In the genomic region with DNA sequence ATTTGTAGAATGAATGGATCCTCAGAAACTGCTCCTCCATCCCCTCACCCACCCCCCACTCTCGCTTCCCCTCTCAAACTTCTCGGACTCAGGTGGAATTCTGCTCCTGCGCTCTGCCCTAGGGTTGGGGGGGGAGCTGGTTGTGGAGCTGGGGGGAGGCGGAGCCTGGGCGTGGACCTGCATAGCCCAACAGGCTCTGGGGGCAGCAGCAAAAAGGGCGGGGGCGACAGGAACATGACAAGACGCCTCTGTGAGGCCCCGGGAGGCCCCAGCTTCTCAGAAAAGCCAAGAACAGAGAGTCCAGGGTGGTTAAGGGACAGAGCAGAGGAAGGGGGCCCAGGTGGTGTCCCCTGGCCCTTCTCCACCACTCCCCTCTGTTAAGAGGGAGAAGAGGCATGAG, we compare ENCODE assay signal across 6 cellular contexts. TPM values are rescaled to one million over a fixed set of nuclear protein-coding genes. Genes with fewer than 3 reads are reported as not detected.
A peak's percentile ranks its signal among the peaks of the same experiment; 100 is the strongest.
DNase-seq lines count a peak whose midpoint lies in the region; ATAC-seq and TF ChIP-seq lines count a peak whose summit lies in the region.

No MANE protein-coding gene starts in this region.

- H3K27me3 ChIP-seq in tibial nerve, result no peaks in the 10 kb centered on the region

- 15 to 29% methylated on average over 9 of the region's 9 CpGs for WGBS in tibial nerve, 2 donors

- peak overlapping the region; percentile 88 to 98 (median 94) for H3K27ac ChIP-seq in tibial nerve

- peaks cover 4 to 80% (median 60%) of the 10 kb centered on the region in 4 donors for H3K4me1 ChIP-seq in tibial nerve

- TF ChIP-seq CTCF in tibial nerve (IDR thresholded peaks at IDR 0.05), result no peak

- intact Hi-C loops in left cardiac atrium (cut with DNase I), result loop anchor here in 1 of 2 donors (5.0 kb wide), 2 partner anchors 72 to 217 kb away; partner anchors contain the start of gene GIGYF1

- DNase-seq in activated CD8-positive, alpha-beta memory T cell treated with anti-CD3 and anti-CD28 coated beads for 24 hours, result peak; percentile 70
- no peak for DNase-seq in activated CD8-positive, alpha-beta memory T cell treated with anti-CD3 and anti-CD28 coated beads, Interleukin-2, amount 50 U/mL, for 48 hours
- DNase-seq in left cardiac atrium (peak; percentile 58), tibial nerve (ENCODE audit: low spot score in 2 of 2) (peak; percentile 47 to 72), NCI-H524 (lab: John Stamatoyannopoulos, UW) (no peak), SIG-M5 treated with dmso at 0.1 percent for 504 hours (lab: John Stamatoyannopoulos, UW; ENCODE audit: unreplicated experiment) (no peak)

- H3K4me3 ChIP-seq in tibial nerve, result peak overlapping the region; percentile 24 to 99 (median 92)

- peak in 1 of 2 donors; percentile 75 for TF ChIP-seq EP300 in tibial nerve (IDR thresholded peaks at IDR 0.05)

- ATAC-seq in left cardiac atrium, result no peak

- no peaks in the 10 kb centered on the region for H3K9me3 ChIP-seq in tibial nerve

- peaks cover 0 to 50% (median 0%) of the 10 kb centered on the region in 3 donors for H3K36me3 ChIP-seq in tibial nerve

- peak in 1 of 2 donors; percentile 64 for TF ChIP-seq POLR2A in tibial nerve (IDR thresholded peaks at IDR 0.05)

RNA-seq across cellular contexts. Expression of gene TSC22D4, which starts 3.5 kb away (rescaled TPM):
- total RNA-seq in left cardiac atrium, result 10 to 100 TPM; 31.3 to 36.2 TPM
- 100 to 1,000 TPM; 154 to 224 (median 188) TPM for total RNA-seq in tibial nerve

RNA-seq across cellular contexts. Expression of gene NYAP1, which starts 8.2 kb away (rescaled TPM):
- total RNA-seq in left cardiac atrium, result under 1 TPM; 0.59 to 0.97 TPM
- total RNA-seq in tibial nerve, result 10 to 100 TPM in 3 of 4 donors, 1 to 10 TPM in 1; 8.8 to 21.3 (median 11.4) TPM

RNA-seq across cellular contexts. Expression of gene SPACDR, which starts 11.5 kb away (rescaled TPM):
- under 1 TPM; 0.38 to 0.73 TPM for total RNA-seq in left cardiac atrium
- total RNA-seq in tibial nerve, result 1 to 10 TPM in 3 of 4 donors, not detected in 1; 1.5 to 2.1 (median 1.8) TPM

RNA-seq across cellular contexts. Expression of gene PPP1R35, which starts 39.3 kb away (rescaled TPM):
- total RNA-seq in left cardiac atrium (10 to 100 TPM; 15.5 to 19.8 TPM), tibial nerve (10 to 100 TPM; 44.3 to 85.8 (median 53.3) TPM)

RNA-seq across cellular contexts. Expression of gene MEPCE, which starts 45.9 kb away (rescaled TPM):
- total RNA-seq in left cardiac atrium (10 to 100 TPM; 20.9 to 23.9 TPM), tibial nerve (10 to 100 TPM; 39.5 to 50.2 (median 46.6) TPM)

Comparison
In these comparisons a context has a peak if more than half of its experiments do, and no peak if none do; other contexts are left out.
1. DNase-seq: peak in activated CD8-positive, alpha-beta memory T cell treated with anti-CD3 and anti-CD28 coated beads for 24 hours (single experiment), left cardiac atrium (single experiment) and tibial nerve (2 of 2); none in activated CD8-positive, alpha-beta memory T cell treated with anti-CD3 and anti-CD28 coated beads, Interleukin-2, amount 50 U/mL, for 48 hours (single experiment), NCI-H524 (0 of 2) and SIG-M5 treated with dmso at 0.1 percent for 504 hours (single experiment).
2. RNA of gene TSC22D4, which starts 3.5 kb away (total RNA-seq): 154 to 224 TPM in tibial nerve; 31.3 to 36.2 TPM in left cardiac atrium; every median in the first group is over 4 times any median in the second.
3. RNA of gene NYAP1, which starts 8.2 kb away (total RNA-seq): 8.8 to 21.3 TPM in tibial nerve; 0.59 to 0.97 TPM in left cardiac atrium; every median in the first group is over 4 times any median in the second.